18 cellular contexts compared by ENCODE assay signal in genomic region chr18:35605686-35606417, GRCh38. TPM values are rescaled to one million over a fixed set of nuclear protein-coding genes. Genes with fewer than 3 reads are reported as not detected.
DNase-seq lines count a peak whose midpoint lies in the region; ATAC-seq, FAIRE-seq and TF ChIP-seq lines count a peak whose summit lies in the region.
"Had no signal": no experiment of that assay in that cellular context is flagged by ENCODE, and none has a peak within 500 bp of the region (broad histone marks: within the 10 kb centered on the region; RNA-seq: fewer than 3 reads in every experiment).

No MANE protein-coding gene starts in this region.

- in situ Hi-C loops in IMR-90 (cut with MboI; ENCODE audit: low sequenced_read_pairs) (no loop called here), K562 (cut with MboI) (no loop called here)

- no peak overlapping the region for H3K4me3 ChIP-seq in IMR-90 (ENCODE audit: insufficient read depth, low read depth, low read length)
- H3K4me3 ChIP-seq in K562, result no peak overlapping the region
- H3K4me3 ChIP-seq in keratinocyte (ENCODE audit: control insufficient read depth in 2 of 3, extremely low read depth in 1 of 3, insufficient read depth in 2 of 3, low read depth in 1 of 3, low read length in 3 of 3), result no peak overlapping the region
- H3K4me3 ChIP-seq: left ventricle myocardium inferior, upper lobe of right lung had no signal

- H3K79me2 ChIP-seq in K562 (ENCODE audit: control insufficient read depth, insufficient read depth, low read length) (0 out of 3 replicates have a peak, but pooled peaks cover 4% of the 10 kb centered on the region), keratinocyte (ENCODE audit: control insufficient read depth, insufficient read depth, low read length) (peaks cover 54% of the 10 kb centered on the region)

- H3K9ac ChIP-seq in IMR-90 (ENCODE audit: low read depth, low read length), result no peak overlapping the region
- H3K9ac ChIP-seq in K562 (ENCODE audit: insufficient read depth in 1 of 2, low read depth in 2 of 2, low read length in 2 of 2), result no peak overlapping the region
- H3K9ac ChIP-seq in keratinocyte (ENCODE audit: control insufficient read depth, extremely low read depth, insufficient read depth, low read length), result no peak overlapping the region

- FAIRE-seq in K562 (lab: Jason Lieb, UNC), result no peak
- FAIRE-seq in keratinocyte (lab: Jason Lieb, UNC), result peak; percentile 61
- FAIRE-seq: GM12891 had no signal

- intact Hi-C loops in IMR-90 (cut with micrococcal nuclease) (no loop called here), K562 (cut with micrococcal nuclease) (no loop called here)

- TF ChIP-seq POLR2A in IMR-90 (IDR thresholded peaks at IDR 0.05; ENCODE audit: low read depth, low read length) (no peak), K562 (conservative IDR thresholded peaks at IDR 0.05) (no peak)

- no peak overlapping the region for H2AK5ac ChIP-seq in IMR-90 (ENCODE audit: low read depth, low read length)

- TF ChIP-seq EP300 in K562 (IDR thresholded peaks at IDR 0.05; ENCODE audit: low read length), result no peak

- no peak overlapping the region for H3K18ac ChIP-seq in IMR-90 (ENCODE audit: low read depth, low read length)

- TF ChIP-seq RAD21 in IMR-90 (IDR thresholded peaks at IDR 0.05; ENCODE audit: low read length), result no peak
- no peak for TF ChIP-seq RAD21 in K562 (CRISPR knock-in tag; conservative IDR thresholded peaks at IDR 0.05 in 1 of 2, IDR thresholded peaks at IDR 0.05 in 1 of 2)

- no peak overlapping the region for H2AK9ac ChIP-seq in IMR-90 (replicated peaks; ENCODE audit: low read depth, low read length, poor library complexity)

- H3K4me1 ChIP-seq in IMR-90 (ENCODE audit: control insufficient read depth, insufficient read depth, low read length) (peaks cover 2% of the 10 kb centered on the region; the same call in 1 of the 2 replicates), K562 (replicated peaks in 1 of 2; ENCODE audit: control insufficient read depth in 2 of 2, insufficient read depth in 2 of 2, low read length in 2 of 2) (0 out of 5 replicates have a peak, but pooled peaks cover 0 to 2% of the 10 kb centered on the region in 2 experiments), keratinocyte (ENCODE audit: control insufficient read depth, extremely low read depth, insufficient read depth, low read length) (peaks cover 7% of the 10 kb centered on the region)
- H3K4me1 ChIP-seq: upper lobe of right lung had no signal

- peaks cover 32 to 41% of the 10 kb centered on the region in 2 experiments for H3K79me1 ChIP-seq in IMR-90 (ENCODE audit: low read depth in 1 of 2, low read length in 2 of 2)

- CTCF ChIA-PET in IMR-90 (lab: Yijun Ruan, JAX) (no interaction called here), K562 (lab: Yijun Ruan, JAX; ENCODE audit: low intra/inter-chr PET ratio) (no interaction called here)

- H3K4ac ChIP-seq in IMR-90 (ENCODE audit: low read depth, low read length), result no peak overlapping the region

- no peak overlapping the region for H2BK15ac ChIP-seq in IMR-90 (ENCODE audit: low read depth, low read length)

- H3K9me3 ChIP-seq in IMR-90 (ENCODE audit: control insufficient read depth, insufficient read depth, low read length) (peaks cover 12% of the 10 kb centered on the region), K562 (replicated peaks; ENCODE audit: control insufficient read depth, insufficient read depth, low read depth, low read length) (peaks cover 10% of the 10 kb centered on the region; the same call in 1 of the 2 replicates), keratinocyte (ENCODE audit: control insufficient read depth, low read depth, low read length) (no peaks in the 10 kb centered on the region)

- no peak overlapping the region for H2BK120ac ChIP-seq in IMR-90 (ENCODE audit: low read depth, low read length)

- H4K5ac ChIP-seq in IMR-90 (ENCODE audit: low read depth, low read length), result no peak overlapping the region

- H3K23ac ChIP-seq in IMR-90 (ENCODE audit: low read depth, low read length), result no peak overlapping the region

- H3K27ac ChIP-seq in IMR-90 (ENCODE audit: insufficient read depth, low read length), result no peak overlapping the region
- H3K27ac ChIP-seq in K562 (ENCODE audit: extremely low read depth, low read depth, low read length), result no peak overlapping the region
- H3K27ac ChIP-seq in keratinocyte (ENCODE audit: control insufficient read depth, insufficient read depth, low read length), result no peak overlapping the region
- H3K27ac ChIP-seq: left ventricle myocardium inferior, upper lobe of right lung had no signal

- H3K9me1 ChIP-seq in IMR-90 (ENCODE audit: insufficient read depth, low read length) (0 out of 2 replicates have a peak, but pooled peaks cover 3% of the 10 kb centered on the region), K562 (ENCODE audit: control insufficient read depth, insufficient read depth, low read length) (no peaks in the 10 kb centered on the region), keratinocyte (ENCODE audit: control insufficient read depth, extremely low read depth, insufficient read depth, low read length) (no peaks in the 10 kb centered on the region)

- no peak overlapping the region for H3K14ac ChIP-seq in IMR-90 (replicated peaks; ENCODE audit: low read depth, low read length)

- H3K36me3 ChIP-seq in IMR-90 (ENCODE audit: control insufficient read depth, insufficient read depth, low read length), result no peaks in the 10 kb centered on the region
- H3K36me3 ChIP-seq in K562 (ENCODE audit: control insufficient read depth, insufficient read depth, low read length), result no peaks in the 10 kb centered on the region
- no peaks in the 10 kb centered on the region for H3K36me3 ChIP-seq in keratinocyte (ENCODE audit: control insufficient read depth in 2 of 2, extremely low read depth in 1 of 2, insufficient read depth in 2 of 2, low read length in 2 of 2)
- H3K36me3 ChIP-seq: upper lobe of right lung had no signal

- dilution Hi-C loops in IMR-90 (cut with HindIII; ENCODE audit: low sequenced_read_pairs, unreplicated experiment), result no loop called here
- dilution Hi-C loops in keratinocyte (cut with MboI; ENCODE audit: extremely low pct_ligation_motif_present, low sequenced_read_pairs), result no loop called here

- BruUV-seq in IMR-90 (replicated peaks; lab: Mats Ljungman, UMichigan) (no TSS peak), K562 (replicated peaks; lab: Mats Ljungman, UMichigan) (no TSS peak)

- H2BK20ac ChIP-seq in IMR-90 (ENCODE audit: low read depth, low read length), result no peak overlapping the region

- no peak for TF ChIP-seq CTCF in IMR-90 (conservative IDR thresholded peaks at IDR 0.05; ENCODE audit: low read depth, low read length)
- no peak for TF ChIP-seq CTCF in K562 (IDR thresholded peaks at IDR 0.05 in 2 of 3, conservative IDR thresholded peaks at IDR 0.05 in 1 of 3; ENCODE audit: insufficient read depth in 2 of 3, low read depth in 1 of 3, low read length in 3 of 3)
- TF ChIP-seq CTCF in keratinocyte (optimal IDR thresholded peaks at IDR 0.05 in 1 of 3, IDR thresholded peaks at IDR 0.05 in 1 of 3, conservative IDR thresholded peaks at IDR 0.05 in 1 of 3; ENCODE audit: extremely low read depth in 1 of 3, insufficient read depth in 2 of 3, low read length in 3 of 3), result no peak

- H2AFZ ChIP-seq in IMR-90 (replicated peaks; ENCODE audit: low read length, poor library complexity) (no peak overlapping the region), K562 (ENCODE audit: low read depth, low read length) (no peak overlapping the region), keratinocyte (ENCODE audit: control insufficient read depth, low read length) (no peak overlapping the region)

- no peak for ATAC-seq in IMR-90 (ENCODE audit: low read depth)
- ATAC-seq in K562, result 0 out of 3 replicates have a peak, but pooled peaks have one; percentile 26
- ATAC-seq: upper lobe of right lung had no signal

- DNase-seq in Daoy (ENCODE audit: low read depth) (peak; percentile 35), IMR-90 (peak; percentile 43), K562 (ENCODE audit: extremely low read depth in 1 of 4, low spot score in 3 of 4) (peak in 1 of 4 experiments; percentile 19), keratinocyte (ENCODE audit: low read depth, low spot score) (no peak), NCI-H2196 (lab: John Stamatoyannopoulos, UW; ENCODE audit: unreplicated experiment) (no peak)
- no peak for DNase-seq in stimulated activated CD4-positive, alpha-beta T cell treated with anti-CD3 and anti-CD28 coated beads, Interleukin-2, amount 100 ng/mL, for 48 hours
- DNase-seq in activated CD4-positive, CD25-positive, alpha-beta regulatory T cell treated with anti-CD3 and anti-CD28 coated beads, Interleukin-2, amount 50 U/mL, for 72 hours, result no peak
- DNase-seq: C1 segment of cervical spinal cord; effector memory CD4-positive, alpha-beta T cell; EL; left ventricle myocardium inferior; naive B cell; NCI-H1105; NCI-H446; retina; SW 1271; upper lobe of right lung had no signal

- no peak overlapping the region for H2BK5ac ChIP-seq in IMR-90 (ENCODE audit: low read depth, low read length, poor library complexity, severe bottlenecking)

- H4K91ac ChIP-seq in IMR-90 (ENCODE audit: insufficient read depth, low read depth, low read length), result no peak overlapping the region

- H4K20me1 ChIP-seq in IMR-90 (ENCODE audit: insufficient read depth, low read length) (peaks cover 14% of the 10 kb centered on the region), K562 (replicated peaks; ENCODE audit: control insufficient read depth, insufficient read depth, low read length) (no peaks in the 10 kb centered on the region), keratinocyte (ENCODE audit: control insufficient read depth, extremely low read depth, insufficient read depth, low read length) (no peaks in the 10 kb centered on the region)

- POLR2A ChIA-PET in IMR-90 (lab: Charles Lee; ENCODE audit: unreplicated experiment) (no interaction called here), K562 (lab: Yijun Ruan, JAX) (interaction anchor here (0.8 to 1.0 kb wide), 2 partner anchors 11 to 113 kb away, joined by 3 read pairs; no protein-coding TSS in a partner anchor)

- no CpG with 5 or more reads among the region's 3 CpGs for WGBS in IMR-90 (ENCODE audit: extremely low coverage in 2 of 2, insufficient read length in 1 of 2), 2 experiments
- 20% methylated on average over 3 of the region's 3 CpGs for WGBS in K562 (ENCODE audit: insufficient coverage, low coverage, missing lambda C conversion rate)

- H4K8ac ChIP-seq in IMR-90 (ENCODE audit: low read depth in 2 of 2, low read length in 2 of 2), result no peak overlapping the region

- H3K56ac ChIP-seq in IMR-90 (ENCODE audit: extremely low read depth, insufficient read depth, low read length), result no peak overlapping the region

- H3K4me2 ChIP-seq in IMR-90 (ENCODE audit: low read depth, low read length) (no peak overlapping the region), K562 (ENCODE audit: insufficient read depth, low read length) (no peak overlapping the region), keratinocyte (ENCODE audit: control insufficient read depth, extremely low read depth, insufficient read depth, low read depth, low read length) (peak overlapping the region; percentile 49)

- no peaks in the 10 kb centered on the region for H3K27me3 ChIP-seq in IMR-90 (ENCODE audit: control insufficient read depth, insufficient read depth, low read length)
- H3K27me3 ChIP-seq in K562 (ENCODE audit: control insufficient read depth in 2 of 2, insufficient read depth in 2 of 2, low read length in 2 of 2), result no peaks in the 10 kb centered on the region
- H3K27me3 ChIP-seq in keratinocyte (ENCODE audit: control insufficient read depth, extremely low read depth, insufficient read depth, low read length), result no peaks in the 10 kb centered on the region
- H3K27me3 ChIP-seq: upper lobe of right lung had no signal

RNA-seq across cellular contexts. Expression of gene GALNT1, which starts 24.3 kb away (rescaled TPM):
- 65.4 and 95.4 TPM in 2 replicates for total RNA-seq in Daoy (2014; rRNA removed; shearing (Covaris generic))
- total RNA-seq in IMR-90 (2012; rRNA removed) (43.9 and 67.5 TPM in 2 replicates), K562 (2014; rRNA removed) (23.4 and 26.3 TPM in 2 replicates), K562 (2014; rRNA removed; fragmentation: Illumina TruSeq; extraction: Trizol) (54.1 and 64.5 TPM in 2 replicates), K562 (2015; rRNA removed; fragmentation: Illumina TruSeq; extraction: Trizol) (44.8 and 48.8 TPM in 2 replicates), K562 (2021) (49.6 and 53.0 TPM in 2 replicates)
- polyA plus RNA-seq in IMR-90 (2012; rRNA removed) (21.9 and 24.9 TPM in 2 replicates), K562 (2011; rRNA removed) (36.6 and 42.8 TPM in 2 replicates), K562 (2014; fragmentation: Illumina TruSeq; extraction: Trizol) (35.4 and 40.2 TPM in 2 replicates), K562 (2014; fragmentation: Nextera tagmentation; extraction: Ambion mirVana) (10 to 100 TPM; 14.4 to 16.0 TPM), K562 (2014; rRNA removed) (20.5 and 22.4 TPM in 2 replicates), keratinocyte (48.1 to 69.4 TPM (median 48.2 TPM) in 3 replicates)
- polyA plus RNA-seq in IMR-90 (2012; cell fraction: cytosol; rRNA removed), result 2.5 and 5.3 TPM in 2 replicates
- 0.63 and 7.9 TPM in 2 replicates for polyA plus RNA-seq in IMR-90 (2012; cell fraction: nucleus; rRNA removed; ENCODE audit: low replicate concordance)
- total RNA-seq in K562 (2011; cell fraction: chromatin; rRNA removed; ENCODE audit: low replicate concordance), result 11.9 and 27.4 TPM in 2 replicates
- total RNA-seq in K562 (2011; cell fraction: nucleolus; rRNA removed), result 9.7 and 13.2 TPM in 2 replicates
- total RNA-seq in K562 (2011; cell fraction: nucleoplasm; rRNA removed), result 30.3 and 39.2 TPM in 2 replicates
- polyA plus RNA-seq in K562 (2011; cell fraction: cytosol; rRNA removed), result 5.4 and 19.0 TPM in 2 replicates
- polyA plus RNA-seq in K562 (2011; cell fraction: nucleus; rRNA removed), result 3.5 and 10.8 TPM in 2 replicates
- polyA plus RNA-seq in K562 (2012), result 24.7 and 29.4 TPM in 2 replicates
- 67.7 and 99.4 TPM in 2 replicates for polyA minus RNA-seq in K562 (2011; rRNA and poly(A)+ RNA removed)
- 22.2 and 26.7 TPM in 2 replicates for polyA minus RNA-seq in K562 (2011; cell fraction: cytosol; rRNA and poly(A)+ RNA removed)
- polyA minus RNA-seq in K562 (2011; cell fraction: nucleus; rRNA and poly(A)+ RNA removed), result 9.6 and 21.9 TPM in 2 replicates
- polyA plus RNA-seq in keratinocyte (2011; ENCODE audit: low read depth), result 20.3 TPM
- polyA plus RNA-seq in keratinocyte (2011; cell fraction: cytosol; rRNA removed), result 31.7 and 59.5 TPM in 2 replicates
- polyA plus RNA-seq in keratinocyte (2011; cell fraction: nucleus; rRNA removed), result 29.7 and 37.9 TPM in 2 replicates
- 34.5 and 40.3 TPM in 2 replicates for polyA plus RNA-seq in keratinocyte (2012; ENCODE audit: low replicate concordance)
- polyA minus RNA-seq in keratinocyte, result 23.2 to 77.7 TPM (median 50.0 TPM) in 3 replicates
- polyA minus RNA-seq in keratinocyte (2011; cell fraction: cytosol; rRNA and poly(A)+ RNA removed), result 38.8 TPM
- 25.2 and 55.2 TPM in 2 replicates for polyA minus RNA-seq in keratinocyte (2011; cell fraction: nucleus; rRNA and poly(A)+ RNA removed)

Comparison
In these comparisons a context has a peak if more than half of its experiments do, and no peak if none do; other contexts are left out.
1. DNase-seq: peak in Daoy (single experiment) and IMR-90 (single experiment); none in keratinocyte (single experiment), stimulated activated CD4-positive, alpha-beta T cell treated with anti-CD3 and anti-CD28 coated beads, Interleukin-2, amount 100 ng/mL, for 48 hours (0 of 2), activated CD4-positive, CD25-positive, alpha-beta regulatory T cell treated with anti-CD3 and anti-CD28 coated beads, Interleukin-2, amount 50 U/mL, for 72 hours (single experiment) and NCI-H2196 (single experiment).